ENCODE assay signal across 9 cellular contexts in genomic region chr6:2767327-2767985, GRCh38. TPM values are rescaled to one million over a fixed set of nuclear protein-coding genes. Genes with fewer than 3 reads are reported as not detected.
DNase-seq lines count a peak whose midpoint lies in the region; ATAC-seq, FAIRE-seq and TF ChIP-seq lines count a peak whose summit lies in the region.
"Had no signal": no experiment of that assay in that cellular context is flagged by ENCODE, and none has a peak within 500 bp of the region (broad histone marks: within the 10 kb centered on the region; RNA-seq: fewer than 3 reads in every experiment).

No MANE protein-coding gene starts in this region.

- TF ChIP-seq CTCF in cardiac muscle cell (IDR thresholded peaks at IDR 0.05; ENCODE audit: low read depth, low read length), result no peak
- no peak for TF ChIP-seq CTCF in GM12878 (IDR thresholded peaks at IDR 0.05 in 2 of 3, conservative IDR thresholded peaks at IDR 0.05 in 1 of 3; ENCODE audit: control insufficient read depth in 2 of 3, extremely low read depth in 1 of 3, insufficient read depth in 1 of 3, low read depth in 3 of 3, low read length in 3 of 3)
- TF ChIP-seq CTCF in vagina (IDR thresholded peaks at IDR 0.05), result no peak

- H3K4me3 ChIP-seq in cardiac muscle cell (peak overlapping the region; percentile 82), GM12878 (peak overlapping the region; percentile 92), mesodermal cell (ENCODE audit: extremely low read depth, insufficient read depth, low read length, poor library complexity, severe bottlenecking) (peak overlapping the region; percentile 96), vagina (peak overlapping the region; percentile 31 to 78)

- peak overlapping the region; percentile 38 for H3K9ac ChIP-seq in GM12878 (ENCODE audit: control insufficient read depth, insufficient read depth, low read length)

- TF ChIP-seq EP300 in GM12878 (IDR thresholded peaks at IDR 0.05; ENCODE audit: borderline replicate concordance in 1 of 2, control insufficient read depth in 1 of 2, low read depth in 2 of 2, low read length in 2 of 2), result no peak

- intact Hi-C loops in cardiac septum (cut with DNase I), result no loop called here
- intact Hi-C loops in GM12878 (cut with micrococcal nuclease; ENCODE audit: unreplicated experiment), result no loop called here
- intact Hi-C loops in vagina (cut with DNase I), result loop anchor here (5.0 kb wide), 1 partner anchor 1160 kb away; the partner anchor contains the start of gene FOXC1

- no peak for FAIRE-seq in GM12878 (lab: Jason Lieb, UNC)

- H3K4me1 ChIP-seq in cardiac muscle cell (ENCODE audit: low read depth) (peaks cover 36% of the 10 kb centered on the region), GM12878 (ENCODE audit: control insufficient read depth, insufficient read depth, low read length) (peaks cover 11% of the 10 kb centered on the region), mesodermal cell (ENCODE audit: control insufficient read depth, insufficient read depth, low read length, poor library complexity, severe bottlenecking) (peaks cover 3% of the 10 kb centered on the region), vagina (peaks cover 50% of the 10 kb centered on the region)

- no peak overlapping the region for H2AFZ ChIP-seq in GM12878 (ENCODE audit: control insufficient read depth, low read depth, low read length)

- peak overlapping the region; percentile 58 for H3K4me2 ChIP-seq in GM12878 (ENCODE audit: control insufficient read depth, insufficient read depth)

- peaks cover 55% of the 10 kb centered on the region for H3K79me2 ChIP-seq in GM12878 (ENCODE audit: control insufficient read depth, insufficient read depth, low read length)

- no peaks in the 10 kb centered on the region for H3K36me3 ChIP-seq in cardiac muscle cell
- peaks cover 7 to 9% of the 10 kb centered on the region in 2 experiments; a peak in 3 of 4 replicates for H3K36me3 ChIP-seq in GM12878 (ENCODE audit: control insufficient read depth in 2 of 2, insufficient read depth in 2 of 2, low read length in 1 of 2)
- H3K36me3 ChIP-seq in mesodermal cell (ENCODE audit: control insufficient read depth, insufficient read depth, low read length), result peaks cover 25% of the 10 kb centered on the region
- peaks cover 0 to 8% of the 10 kb centered on the region in 2 donors for H3K36me3 ChIP-seq in vagina

- TF ChIP-seq POLR2A in GM12878 (IDR thresholded peaks at IDR 0.05; ENCODE audit: low read depth, low read length) (no peak), vagina (IDR thresholded peaks at IDR 0.05) (no peak)

- WGBS in GM12878 (ENCODE audit: insufficient coverage, insufficient replicate concordance, low lambda C conversion rate, missing lambda C conversion rate), result 5% methylated on average over 7 of the region's 7 CpGs
- WGBS in mesodermal cell (ENCODE audit: insufficient coverage in 2 of 2), 2 experiments, result 69 to 71% methylated on average over 3 to 4 of the region's 7 CpGs

- TF ChIP-seq RAD21 in GM12878 (IDR thresholded peaks at IDR 0.05; ENCODE audit: insufficient read depth, low read depth, low read length), result no peak

- H4K20me1 ChIP-seq in GM12878 (ENCODE audit: control insufficient read depth, insufficient read depth), result peaks cover 3% of the 10 kb centered on the region; the same call in 1 of the 2 replicates

- CTCF ChIA-PET in GM12878 (lab: Yijun Ruan, JAX), result interaction anchor here (0.8 to 4.0 kb wide), 12 partner anchors 8 to 222 kb away, joined by 3 to 41 read pairs (median 6); partner anchors contain the start of gene MYLK4

- RAD21 ChIA-PET in GM12878 (lab: Charles Lee; ENCODE audit: unreplicated experiment), result interaction anchor here (1.0 to 2.1 kb wide), 8 partner anchors 12 to 223 kb away, joined by 3 to 6 read pairs (median 4); no protein-coding TSS in a partner anchor

- TSS peak; percentile 52 for BruUV-seq in GM12878 (replicated peaks; lab: Mats Ljungman, UMichigan)

- SMC1A ChIA-PET in GM12878 (lab: Charles Lee; ENCODE audit: uncharacterized antibody, unreplicated experiment), result interaction anchor here (0.6 to 2.6 kb wide), 12 partner anchors 8 to 1367 kb away, joined by 3 to 15 read pairs (median 4); partner anchors contain the start of gene MYLK4

- POLR2A ChIA-PET in GM12878 (lab: Charles Lee), result interaction anchor here (0.6 to 1.9 kb wide), 4 partner anchors 12 to 74 kb away, joined by 3 to 9 read pairs (median 6); partner anchors contain the start of gene SERPINB1

- H3K27me3 ChIP-seq in cardiac muscle cell (no peaks in the 10 kb centered on the region), GM12878 (replicated peaks in 1 of 2; ENCODE audit: control insufficient read depth in 2 of 2, insufficient read depth in 2 of 2, low read length in 1 of 2) (no peaks in the 10 kb centered on the region), vagina (no peaks in the 10 kb centered on the region)

- H3K9me3 ChIP-seq in cardiac muscle cell (ENCODE audit: low read depth) (no peaks in the 10 kb centered on the region), GM12878 (replicated peaks; ENCODE audit: control insufficient read depth, insufficient read depth, low read length) (no peaks in the 10 kb centered on the region; the same call in 2 of the 3 replicates), mesodermal cell (ENCODE audit: control insufficient read depth, low read length) (no peaks in the 10 kb centered on the region), vagina (no peaks in the 10 kb centered on the region)

- no peak for DNase-seq in cardiac muscle cell (ENCODE audit: low read depth in 1 of 2, low spot score in 1 of 2)
- no peak for DNase-seq in cardiac septum (ENCODE audit: low spot score)
- DNase-seq in GM12878 (ENCODE audit: low read depth, low spot score), result no peak
- DNase-seq in vagina (ENCODE audit: extremely low spot score in 2 of 2), result no peak
- no peak for DNase-seq in mucosa of gallbladder (ENCODE audit: low spot score)
- DNase-seq in effector CD8-positive, alpha-beta T cell (lab: John Stamatoyannopoulos, UW), result no peak
- DNase-seq: MV-4-11 had no signal

- H3K27ac ChIP-seq in cardiac muscle cell, result no peak overlapping the region
- no peak overlapping the region for H3K27ac ChIP-seq in GM12878 (ENCODE audit: control insufficient read depth, insufficient read depth)
- no peak overlapping the region for H3K27ac ChIP-seq in mesodermal cell (ENCODE audit: low read depth, low read length, severe bottlenecking)
- peak overlapping the region; percentile 92 for H3K27ac ChIP-seq in vagina

- in situ Hi-C loops in GM12878 (cut with MboI), result no loop called here

- ATAC-seq in GM12878, result no peak
- ATAC-seq in HG03565 (IDR thresholded peaks at IDR 0.05; ENCODE audit: unreplicated experiment), result no peak

RNA-seq across cellular contexts. Expression of gene WRNIP1, which starts 2.3 kb away (rescaled TPM):
- total RNA-seq in cardiac muscle cell, result 63.0 and 89.9 TPM in 2 replicates
- 59.2 and 77.7 TPM in 2 replicates for polyA plus RNA-seq in cardiac muscle cell
- total RNA-seq in cardiac septum, result 35.2 TPM
- total RNA-seq in GM12878 (2013; cell fraction: nucleolus; rRNA removed), result 21.8 and 24.7 TPM in 2 replicates
- 26.2 and 29.6 TPM in 2 replicates for total RNA-seq in GM12878 (2014; rRNA removed)
- 23.1 and 23.5 TPM in 2 replicates for total RNA-seq in GM12878 (2014; rRNA removed; fragmentation: Illumina TruSeq; extraction: Trizol)
- 24.9 and 25.1 TPM in 2 replicates for total RNA-seq in GM12878 (2021)
- polyA plus RNA-seq in GM12878 (2011; ENCODE audit: low read depth), result 8.4 TPM
- 25.0 and 30.5 TPM in 2 replicates for polyA plus RNA-seq in GM12878 (2011; rRNA removed)
- polyA plus RNA-seq in GM12878 (2011; cell fraction: cytosol; rRNA removed), result 39.8 and 46.6 TPM in 2 replicates
- 40.1 and 56.2 TPM in 2 replicates for polyA plus RNA-seq in GM12878 (2011; cell fraction: nucleus; rRNA removed)
- polyA plus RNA-seq in GM12878 (2012), result 19.7 TPM in 2 replicates
- polyA plus RNA-seq in GM12878 (2014; fragmentation: Illumina TruSeq; extraction: Trizol), result 17.8 and 30.2 TPM in 2 replicates
- polyA plus RNA-seq in GM12878 (2014; fragmentation: Nextera tagmentation; extraction: Ambion mirVana), result 10 to 100 TPM in 1 of 2 experiments, 1 to 10 TPM in 1; 9.3 to 13.6 TPM
- polyA plus RNA-seq in GM12878 (2014; rRNA removed), result 28.2 and 29.8 TPM in 2 replicates
- 10 to 100 TPM; 13.1 to 14.2 TPM for polyA plus RNA-seq in GM12878 (2016; fragmentation: Nextera tagmentation; extraction: Ambion mirVana)
- 21.8 and 30.3 TPM in 2 replicates for polyA minus RNA-seq in GM12878 (2011; rRNA and poly(A)+ RNA removed)
- polyA minus RNA-seq in GM12878 (2011; cell fraction: cytosol; rRNA and poly(A)+ RNA removed), result 7.9 and 9.1 TPM in 2 replicates
- 17.0 and 27.7 TPM in 2 replicates for polyA minus RNA-seq in GM12878 (2011; cell fraction: nucleus; rRNA and poly(A)+ RNA removed)
- 34.2 TPM for polyA plus RNA-seq in mesodermal cell (2013, experiment 1 of 2)
- polyA plus RNA-seq in mesodermal cell (2013, experiment 2 of 2), result 31.3 TPM
- total RNA-seq in vagina, result 50.1 TPM
- 47.4 TPM for total RNA-seq in mucosa of gallbladder

RNA-seq across cellular contexts. Expression of gene MYLK4, which starts 16.7 kb away (rescaled TPM):
- 0.56 and 0.69 TPM in 2 replicates for total RNA-seq in cardiac muscle cell
- 0.23 and 0.64 TPM in 2 replicates for polyA plus RNA-seq in cardiac muscle cell
- 0.51 TPM for total RNA-seq in cardiac septum
- 0.07 and 0.08 TPM in 2 replicates for total RNA-seq in GM12878 (2013; cell fraction: nucleolus; rRNA removed)
- under 0.01 TPM in 2 replicates for total RNA-seq in GM12878 (2014; rRNA removed)
- 0.04 and 0.09 TPM in 2 replicates for total RNA-seq in GM12878 (2014; rRNA removed; fragmentation: Illumina TruSeq; extraction: Trizol)
- 0.05 TPM in 2 replicates for total RNA-seq in GM12878 (2021)
- not detected for polyA plus RNA-seq in GM12878 (2011; ENCODE audit: low read depth)
- polyA plus RNA-seq in GM12878 (2011; rRNA removed), result 0.05 and 0.06 TPM in 2 replicates
- polyA plus RNA-seq in GM12878 (2011; cell fraction: cytosol; rRNA removed), result 0.03 and 0.04 TPM in 2 replicates
- 0.15 TPM in 2 replicates for polyA plus RNA-seq in GM12878 (2011; cell fraction: nucleus; rRNA removed)
- polyA plus RNA-seq in GM12878 (2012), result 0.07 TPM in 2 replicates
- polyA plus RNA-seq in GM12878 (2014; fragmentation: Illumina TruSeq; extraction: Trizol), result 0.06 and 0.11 TPM in 2 replicates
- under 1 TPM; under 0.01 to 0.05 TPM for polyA plus RNA-seq in GM12878 (2014; fragmentation: Nextera tagmentation; extraction: Ambion mirVana)
- polyA plus RNA-seq in GM12878 (2014; rRNA removed), result 0.03 and 0.09 TPM in 2 replicates
- under 1 TPM in 1 of 2 experiments, not detected in 1; 0.09 TPM for polyA plus RNA-seq in GM12878 (2016; fragmentation: Nextera tagmentation; extraction: Ambion mirVana)
- polyA minus RNA-seq in GM12878 (2011; rRNA and poly(A)+ RNA removed), result 0.05 TPM in 1 of 2 replicates, not detected in the other
- not detected in 2 replicates for polyA minus RNA-seq in GM12878 (2011; cell fraction: cytosol; rRNA and poly(A)+ RNA removed)
- polyA minus RNA-seq in GM12878 (2011; cell fraction: nucleus; rRNA and poly(A)+ RNA removed), result 0.10 TPM in 1 of 2 replicates, not detected in the other
- 0.22 TPM for polyA plus RNA-seq in mesodermal cell (2013, experiment 1 of 2)
- polyA plus RNA-seq in mesodermal cell (2013, experiment 2 of 2), result 0.25 TPM
- total RNA-seq in vagina, result 0.74 TPM
- total RNA-seq in mucosa of gallbladder, result 0.63 TPM
